ENCODE assay signal across 1 cellular context in genomic region chr6:158677094-158677493, GRCh38.
TF ChIP-seq lines count a peak whose summit lies in the region.

No MANE protein-coding gene starts in this region.

TF ChIP-seq in HepG2, 621 proteins besides CTCF, POLR2A, EP300 and RAD21:
- peak; percentile 60 for TF ChIP-seq MNT (IDR thresholded peaks at IDR 0.05)
